ENCODE assay signal across 17 cellular contexts in the genomic region with DNA sequence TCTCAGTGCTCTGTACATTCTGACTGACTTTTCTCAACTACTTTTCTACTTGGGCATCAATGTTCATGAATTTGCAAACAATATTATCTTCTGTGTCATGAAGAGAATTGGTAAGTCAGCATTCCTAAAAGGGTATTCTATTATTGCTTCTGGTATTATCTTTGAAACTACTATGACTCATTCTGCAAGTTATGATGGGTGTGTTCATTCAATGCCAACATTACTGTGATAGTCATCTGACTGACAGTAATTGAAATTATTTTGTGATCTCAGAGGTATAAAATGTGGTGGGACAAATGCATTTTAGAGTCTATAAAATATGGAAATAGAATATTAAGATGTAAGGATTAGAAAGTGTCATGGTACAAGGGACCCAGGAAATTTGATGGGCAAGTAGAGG.
DNase-seq lines count a peak whose midpoint lies in the region; ATAC-seq lines count a peak whose summit lies in the region.
"Had no signal": no experiment of that assay in that cellular context is flagged by ENCODE, and none has a peak within 500 bp of the region (broad histone marks: within the 10 kb centered on the region; RNA-seq: fewer than 3 reads in every experiment).

No MANE protein-coding gene starts in this region.

- H3K4me1 Mint-ChIP-seq in T-helper 17 cell: no peaks in the 10 kb centered on the region
- H3K4me1 Mint-ChIP-seq: IgD-negative memory B cell had no signal

- H3K4me3 Mint-ChIP-seq in T-helper 17 cell: no peak overlapping the region
- H3K4me3 Mint-ChIP-seq: CD4-positive, alpha-beta T cell; H9; IgD-negative memory B cell had no signal

- H3K27ac Mint-ChIP-seq in T-helper 17 cell: no peak overlapping the region
- H3K27ac Mint-ChIP-seq: CD4-positive, alpha-beta T cell; H9 had no signal

- DNase-seq in SIG-M5 treated with dmso at 0.1 percent for 504 hours (lab: John Stamatoyannopoulos, UW; ENCODE audit: unreplicated experiment) (peak; percentile 12), SIG-M5 (lab: John Stamatoyannopoulos, UW) (no peak), SW480 (ENCODE audit: low spot score) (peak; percentile 46), iris pigment epithelial cell (ENCODE audit: low read depth) (peak; percentile 1), Right ventricle myocardium inferior (ENCODE audit: missing footprints) (no peak), T-helper 17 cell (no peak)
- DNase-seq: BE2C; CD4-positive, alpha-beta T cell; DMS53; H9; NCI-H1417; NCI-H1930; NCI-H446 treated with DMSO at 0.1 percent for 48 hours; OCI-M1 had no signal

- ATAC-seq in Right ventricle myocardium inferior (no peak), T-helper 17 cell (no peak), HG02588 (IDR thresholded peaks at IDR 0.05; ENCODE audit: unreplicated experiment) (no peak), HG02884 (IDR thresholded peaks at IDR 0.05; ENCODE audit: unreplicated experiment) (no peak)

- intact Hi-C loops in Right ventricle myocardium inferior (cut with DNase I): no loop called here

- no peaks in the 10 kb centered on the region for H3K36me3 Mint-ChIP-seq in T-helper 17 cell (ENCODE audit: low read depth)
- H3K36me3 Mint-ChIP-seq: IgD-negative memory B cell had no signal

- no peaks in the 10 kb centered on the region for H3K27me3 Mint-ChIP-seq in T-helper 17 cell
- H3K27me3 Mint-ChIP-seq: CD4-positive, alpha-beta T cell; IgD-negative memory B cell had no signal

- no peaks in the 10 kb centered on the region for H3K9me3 ChIP-seq in T-helper 17 cell (ENCODE audit: control insufficient read depth, low read length, poor library complexity, severe bottlenecking)
- H3K9me3 ChIP-seq: BE2C had no signal

Comparison
In these comparisons a context has a peak if more than half of its experiments do, and no peak if none do; other contexts are left out.
1. DNase-seq: peak in SIG-M5 treated with dmso at 0.1 percent for 504 hours (single experiment), SW480 (single experiment) and iris pigment epithelial cell (single experiment); none in SIG-M5 (single experiment), Right ventricle myocardium inferior (single experiment) and T-helper 17 cell (0 of 3).